13 cellular contexts compared by ENCODE assay signal in the genomic region with DNA sequence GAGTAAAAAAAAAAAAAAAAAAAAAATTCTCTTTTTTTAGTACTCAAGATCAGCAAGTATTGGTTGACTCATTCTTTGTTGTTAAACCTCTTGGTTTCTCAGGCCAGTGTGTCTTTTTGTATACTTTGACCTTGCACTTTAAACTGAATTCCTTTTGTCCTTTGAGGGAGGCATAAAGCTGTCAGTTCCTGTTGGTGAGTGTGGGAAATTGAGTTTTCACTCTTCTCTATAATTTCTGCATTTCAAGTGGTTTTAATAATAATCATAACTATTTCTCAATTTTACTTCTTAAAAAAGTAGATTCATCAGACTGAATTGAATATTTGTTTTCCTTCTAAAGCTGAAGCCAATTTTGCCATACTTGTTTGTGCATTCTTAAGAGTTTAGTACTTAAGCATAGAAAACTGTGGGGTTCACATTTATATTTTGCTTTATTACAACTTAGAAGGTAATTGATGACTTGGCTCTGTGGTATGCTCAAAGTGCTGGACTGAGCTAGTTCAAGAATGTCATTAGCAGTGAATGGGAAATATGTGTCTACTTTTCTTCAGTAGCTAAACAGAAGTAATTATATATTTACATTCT. TPM values are rescaled to one million over a fixed set of nuclear protein-coding genes. Genes with fewer than 3 reads are reported as not detected.
DNase-seq lines count a peak whose midpoint lies in the region; ATAC-seq and TF ChIP-seq lines count a peak whose summit lies in the region.
"Had no signal": no experiment of that assay in that cellular context is flagged by ENCODE, and none has a peak within 500 bp of the region (broad histone marks: within the 10 kb centered on the region; RNA-seq: fewer than 3 reads in every experiment).

No MANE protein-coding gene starts in this region.

- H3F3A ChIP-seq in PC-3 (ENCODE audit: low read length, unreplicated experiment) (no peaks in the 10 kb centered on the region), neural progenitor cell (ENCODE audit: low read depth) (peaks cover 21% of the 10 kb centered on the region)

- peak overlapping the region; percentile 24 for H3K4me3 Mint-ChIP-seq in neural progenitor cell
- H3K4me3 Mint-ChIP-seq: activated B cell treated with CpG ODN at 0.5 μM for 24 hours had no signal

- H3K36me3 ChIP-seq in PC-3 (ENCODE audit: low read depth, low read length) = no peaks in the 10 kb centered on the region
- H3K36me3 ChIP-seq in neural progenitor cell = no peaks in the 10 kb centered on the region
- no peaks in the 10 kb centered on the region for H3K36me3 ChIP-seq in aorta (ENCODE audit: control insufficient read depth in 1 of 2, insufficient read depth in 2 of 2, low read length in 1 of 2)
- H3K36me3 ChIP-seq: lower lobe of right lung had no signal

- H3K4me2 ChIP-seq in PC-3 (ENCODE audit: low read length) = peak overlapping the region; percentile 21
- no peak overlapping the region for H3K4me2 ChIP-seq in neural progenitor cell

- H3K4me3 ChIP-seq in PC-3 (ENCODE audit: low read length) = no peak overlapping the region
- no peak overlapping the region for H3K4me3 ChIP-seq in neural progenitor cell
- no peak overlapping the region for H3K4me3 ChIP-seq in aorta (ENCODE audit: low read length in 2 of 2)
- H3K4me3 ChIP-seq: lower lobe of right lung had no signal

- peaks cover 62% of the 10 kb centered on the region for H3K79me2 ChIP-seq in PC-3 (ENCODE audit: low read length)
- H3K79me2 ChIP-seq in neural progenitor cell (ENCODE audit: low read depth) = peaks cover 100% of the 10 kb centered on the region

- H3K9me3 Mint-ChIP-seq in neural progenitor cell = peaks cover 6% of the 10 kb centered on the region
- H3K9me3 Mint-ChIP-seq: activated B cell treated with CpG ODN at 0.5 μM for 24 hours had no signal

- H3K4me1 ChIP-seq in PC-3 (ENCODE audit: insufficient read depth, low read length) (peaks cover 25% of the 10 kb centered on the region), neural progenitor cell (peaks cover 23% of the 10 kb centered on the region), aorta (ENCODE audit: control insufficient read depth in 1 of 2, insufficient read depth in 2 of 2, low read length in 2 of 2) (peaks cover 3 to 17% of the 10 kb centered on the region in 2 donors)

- H3K27me3 ChIP-seq in PC-3 (ENCODE audit: low read length) (no peaks in the 10 kb centered on the region), neural progenitor cell (no peaks in the 10 kb centered on the region), aorta (ENCODE audit: control insufficient read depth in 1 of 2, insufficient read depth in 2 of 2, low read length in 1 of 2) (no peaks in the 10 kb centered on the region)

- ATAC-seq in PC-3 = peak; percentile 45
- no peak for ATAC-seq in aorta (ENCODE audit: low FRiP score)

- no peak for TF ChIP-seq CTCF in PC-3 (conservative IDR thresholded peaks at IDR 0.05; ENCODE audit: low read depth, low read length)
- TF ChIP-seq CTCF in neural progenitor cell (IDR thresholded peaks at IDR 0.05) = no peak

- H4K20me1 ChIP-seq in PC-3 (ENCODE audit: low read length) (no peaks in the 10 kb centered on the region), neural progenitor cell (ENCODE audit: low read depth) (peaks cover 79% of the 10 kb centered on the region)

- peaks cover 52% of the 10 kb centered on the region for H3K4me1 Mint-ChIP-seq in neural progenitor cell
- H3K4me1 Mint-ChIP-seq: activated B cell treated with CpG ODN at 0.5 μM for 24 hours had no signal

- H3K9ac ChIP-seq in PC-3 (ENCODE audit: low read length) = no peak overlapping the region
- H3K9ac ChIP-seq in neural progenitor cell = no peak overlapping the region

- no TSS peak for BruUV-seq in PC-3 (replicated peaks; lab: Mats Ljungman, UMichigan)

- POLR2A ChIA-PET in PC-3 (lab: Charles Lee; ENCODE audit: unreplicated experiment) = no interaction called here

- no peak overlapping the region for H3K27ac ChIP-seq in PC-3 (ENCODE audit: low read length)
- H3K27ac ChIP-seq in neural progenitor cell = no peak overlapping the region
- H3K27ac ChIP-seq in aorta (ENCODE audit: low read depth in 1 of 2, low read length in 2 of 2) = no peak overlapping the region
- H3K27ac ChIP-seq: lower lobe of right lung had no signal

- H3K27ac Mint-ChIP-seq in neural progenitor cell = peak overlapping the region; percentile 36
- H3K27ac Mint-ChIP-seq: activated B cell treated with CpG ODN at 0.5 μM for 24 hours had no signal

- CTCF ChIA-PET in PC-3 (lab: Charles Lee) = interaction anchor here (0.7 kb wide), 1 partner anchor 37 kb away, joined by 3 read pairs; no protein-coding TSS in a partner anchor

- no peaks in the 10 kb centered on the region for H3K9me2 ChIP-seq in PC-3 (replicated peaks; ENCODE audit: low read length)

- intact Hi-C loops in PC-3 (cut with micrococcal nuclease) = no loop called here
- intact Hi-C loops in aorta (cut with DNase I) = loop anchor here (5.0 to 10.0 kb wide), 3 partner anchors 33 to 69 kb away; a partner anchor contains a TSS

- H2AFZ ChIP-seq in PC-3 (ENCODE audit: low read length) = no peak overlapping the region
- no peak overlapping the region for H2AFZ ChIP-seq in neural progenitor cell (replicated peaks)

- peaks cover 7% of the 10 kb centered on the region for H3K36me3 Mint-ChIP-seq in neural progenitor cell

- DNase-seq in ELR (ENCODE audit: low read depth) (peak; percentile 78), PC-3 (peak; percentile 24), fibroblast of peridontal ligament (ENCODE audit: extremely low read depth) (peak; percentile 78), neural progenitor cell (ENCODE audit: low spot score) (no peak), NCI-H82 treated with DMSO at 0.1 percent for 48 hours (lab: John Stamatoyannopoulos, UW; ENCODE audit: unreplicated experiment) (no peak), aorta (no peak)
- DNase-seq in activated CD8-positive, alpha-beta memory T cell treated with anti-CD3 and anti-CD28 coated beads, Interleukin-2, amount 50 U/mL, for 48 hours = no peak
- DNase-seq in central memory CD4-positive, alpha-beta T cell = no peak
- DNase-seq: activated B cell treated with CpG ODN at 0.5 μM for 24 hours; amygdala; GF-D8; lower lobe of right lung; stimulated activated CD4-positive, alpha-beta T cell treated with anti-CD3 and anti-CD28 coated beads, Interleukin-4, amount 100 ng/mL, for 1 hour had no signal

- H3K27me3 Mint-ChIP-seq in neural progenitor cell (ENCODE audit: insufficient read depth, low read depth) = no peaks in the 10 kb centered on the region

- H3K9me3 ChIP-seq in PC-3 (ENCODE audit: low read length) (no peaks in the 10 kb centered on the region), neural progenitor cell (ENCODE audit: low read depth) (no peaks in the 10 kb centered on the region), aorta (ENCODE audit: control insufficient read depth, low read length) (no peaks in the 10 kb centered on the region)
- H3K9me3 ChIP-seq: lower lobe of right lung had no signal

RNA-seq across cellular contexts. Expression of a gene that starts 43.4 kb away (rescaled TPM):
- 19.9 and 45.6 TPM in 2 replicates for total RNA-seq in PC-3 (2014; rRNA removed)
- total RNA-seq in neural progenitor cell (ENCODE audit: low replicate concordance) = 103 and 136 TPM in 2 replicates
- total RNA-seq in aorta = 100 to 1,000 TPM in 1 of 2 donors, 10 to 100 TPM in 1; 52.7 to 103 TPM
- polyA plus RNA-seq in aorta = 10 to 100 TPM; 20.8 to 21.5 TPM

RNA-seq across cellular contexts. Expression of a gene that starts 44.2 kb away (rescaled TPM):
- total RNA-seq in PC-3 (2014; rRNA removed) (12.4 and 16.6 TPM in 2 replicates), neural progenitor cell (ENCODE audit: low replicate concordance) (38.2 and 80.0 TPM in 2 replicates), aorta (10 to 100 TPM; 49.4 to 65.2 TPM)
- polyA plus RNA-seq in aorta = 10 to 100 TPM; 57.7 to 65.2 TPM

Comparison
In these comparisons a context has a peak if more than half of its experiments do, and no peak if none do; other contexts are left out.
1. DNase-seq: peak in ELR (single experiment), PC-3 (single experiment) and fibroblast of peridontal ligament (single experiment); none in neural progenitor cell (single experiment), NCI-H82 treated with DMSO at 0.1 percent for 48 hours (single experiment), aorta (0 of 2), activated CD8-positive, alpha-beta memory T cell treated with anti-CD3 and anti-CD28 coated beads, Interleukin-2, amount 50 U/mL, for 48 hours (single experiment) and central memory CD4-positive, alpha-beta T cell (single experiment).